ENCODE assay signal across 9 cellular contexts in genomic region chr15:92693922-92694331, GRCh38. TPM values are rescaled to one million over a fixed set of nuclear protein-coding genes. Genes with fewer than 3 reads are reported as not detected.
DNase-seq lines count a peak whose midpoint lies in the region; ATAC-seq lines count a peak whose summit lies in the region.
"Had no signal": no experiment of that assay in that cellular context is flagged by ENCODE, and none has a peak within 500 bp of the region (broad histone marks: within the 10 kb centered on the region; RNA-seq: fewer than 3 reads in every experiment).

No MANE protein-coding gene starts in this region.

- H3K27me3 Mint-ChIP-seq in activated CD4-positive, alpha-beta memory T cell treated with anti-CD3 and anti-CD28 coated beads for 36 hours, result peaks cover 9% of the 10 kb centered on the region

- peaks cover 3% of the 10 kb centered on the region for H3K36me3 Mint-ChIP-seq in activated CD4-positive, alpha-beta memory T cell treated with anti-CD3 and anti-CD28 coated beads for 36 hours
- H3K36me3 Mint-ChIP-seq in stimulated activated effector memory CD8-positive, alpha-beta T cell treated with anti-CD3 and anti-CD28 coated beads, Interleukin-12 subunit alpha, Interleukin-12 subunit beta, amount 100 ng/mL, for 72 hours, result no peaks in the 10 kb centered on the region

- H3K36me3 ChIP-seq in BLaER1 (no peaks in the 10 kb centered on the region), H7 (replicated peaks; ENCODE audit: control insufficient read depth, insufficient read depth, low read length) (no peaks in the 10 kb centered on the region)

- no peak overlapping the region for H3K4me3 ChIP-seq in BLaER1
- H3K4me3 ChIP-seq in H7 (ENCODE audit: insufficient read depth, low read depth, low read length), result no peak overlapping the region

- peaks cover 20% of the 10 kb centered on the region for H3K9me3 ChIP-seq in BLaER1

- H3K4me1 ChIP-seq in BLaER1, result peaks cover 7% of the 10 kb centered on the region; the same call in 1 of the 2 replicates

- no peaks in the 10 kb centered on the region for H4K20me1 ChIP-seq in BLaER1

- peak overlapping the region; percentile 22 for H3K4me2 ChIP-seq in BLaER1

- H3K4me1 Mint-ChIP-seq in activated CD4-positive, alpha-beta memory T cell treated with anti-CD3 and anti-CD28 coated beads for 36 hours (ENCODE audit: low read depth), result no peaks in the 10 kb centered on the region
- H3K4me1 Mint-ChIP-seq in stimulated activated effector memory CD8-positive, alpha-beta T cell treated with anti-CD3 and anti-CD28 coated beads, Interleukin-12 subunit alpha, Interleukin-12 subunit beta, amount 100 ng/mL, for 72 hours, result no peaks in the 10 kb centered on the region

- peak; percentile 71 for DNase-seq in H7
- peak; percentile 75 for DNase-seq in SK-N-DZ (ENCODE audit: low spot score)
- DNase-seq in iPS DF 4.7 (ENCODE audit: extremely low read depth, low spot score), result peak; percentile 69
- DNase-seq in activated CD4-positive, alpha-beta memory T cell treated with anti-CD3 and anti-CD28 coated beads for 36 hours, result no peak
- DNase-seq in stimulated activated effector memory CD8-positive, alpha-beta T cell treated with anti-CD3 and anti-CD28 coated beads, Interleukin-12 subunit alpha, Interleukin-12 subunit beta, amount 100 ng/mL, for 72 hours (ENCODE audit: low spot score in 2 of 2), result no peak
- DNase-seq: activated T-cell treated with anti-CD3 and anti-CD28 coated beads, Interleukin-2, amount 50 U/mL, for 48 hours had no signal

- H3K27ac Mint-ChIP-seq in activated CD4-positive, alpha-beta memory T cell treated with anti-CD3 and anti-CD28 coated beads for 36 hours, result no peak overlapping the region
- no peak overlapping the region for H3K27ac Mint-ChIP-seq in stimulated activated effector memory CD8-positive, alpha-beta T cell treated with anti-CD3 and anti-CD28 coated beads, Interleukin-12 subunit alpha, Interleukin-12 subunit beta, amount 100 ng/mL, for 72 hours

- CTCF ChIA-PET in activated CD4-positive, alpha-beta memory T cell treated with anti-CD3 and anti-CD28 coated beads for 36 hours (lab: Charles Lee), result no interaction called here

- H3K4me3 Mint-ChIP-seq in activated CD4-positive, alpha-beta memory T cell treated with anti-CD3 and anti-CD28 coated beads for 36 hours, result no peak overlapping the region
- no peak overlapping the region for H3K4me3 Mint-ChIP-seq in stimulated activated effector memory CD8-positive, alpha-beta T cell treated with anti-CD3 and anti-CD28 coated beads, Interleukin-12 subunit alpha, Interleukin-12 subunit beta, amount 100 ng/mL, for 72 hours

- H3K27ac ChIP-seq in BLaER1, result no peak overlapping the region

- intact Hi-C loops in activated CD4-positive, alpha-beta memory T cell treated with anti-CD3 and anti-CD28 coated beads for 36 hours (cut with micrococcal nuclease), result no loop called here

- no peak overlapping the region for H3K9ac ChIP-seq in BLaER1

- ATAC-seq in HG02852 (IDR thresholded peaks at IDR 0.05; ENCODE audit: unreplicated experiment) (no peak), GM21381 (IDR thresholded peaks at IDR 0.05; ENCODE audit: unreplicated experiment) (no peak)
- no peak for ATAC-seq in stimulated activated effector memory CD8-positive, alpha-beta T cell treated with anti-CD3 and anti-CD28 coated beads, Interleukin-12 subunit alpha, Interleukin-12 subunit beta, amount 100 ng/mL, for 72 hours

- H3K27me3 ChIP-seq in BLaER1 (no peaks in the 10 kb centered on the region), H7 (ENCODE audit: control insufficient read depth, insufficient read depth, low read length) (no peaks in the 10 kb centered on the region; the same call in 1 of the 2 replicates)

- POLR2A ChIA-PET in activated CD4-positive, alpha-beta memory T cell treated with anti-CD3 and anti-CD28 coated beads for 36 hours (lab: Charles Lee), result no interaction called here

- peaks cover 10% of the 10 kb centered on the region for H3K9me3 Mint-ChIP-seq in activated CD4-positive, alpha-beta memory T cell treated with anti-CD3 and anti-CD28 coated beads for 36 hours
- no peaks in the 10 kb centered on the region for H3K9me3 Mint-ChIP-seq in stimulated activated effector memory CD8-positive, alpha-beta T cell treated with anti-CD3 and anti-CD28 coated beads, Interleukin-12 subunit alpha, Interleukin-12 subunit beta, amount 100 ng/mL, for 72 hours

RNA-seq across cellular contexts. Expression of gene FAM174B, which starts 38.4 kb away (rescaled TPM):
- total RNA-seq in H7 (2014; rRNA removed; shearing (Covaris generic)), result 16.8 and 26.8 TPM in 2 replicates
- polyA plus RNA-seq in SK-N-DZ (2014; cell fraction: cytosol; rRNA removed), result 10.8 and 17.9 TPM in 2 replicates
- polyA plus RNA-seq in SK-N-DZ (2014; cell fraction: nucleus; rRNA removed), result 3.7 and 5.4 TPM in 2 replicates
- total RNA-seq in activated CD4-positive, alpha-beta memory T cell treated with anti-CD3 and anti-CD28 coated beads for 36 hours, result 1 to 10 TPM; 5.0 to 7.7 TPM

Comparison
In these comparisons a context has a peak if more than half of its experiments do, and no peak if none do; other contexts are left out.
1. DNase-seq: peak in H7 (single experiment), SK-N-DZ (single experiment) and iPS DF 4.7 (single experiment); none in activated CD4-positive, alpha-beta memory T cell treated with anti-CD3 and anti-CD28 coated beads for 36 hours (single experiment) and stimulated activated effector memory CD8-positive, alpha-beta T cell treated with anti-CD3 and anti-CD28 coated beads, Interleukin-12 subunit alpha, Interleukin-12 subunit beta, amount 100 ng/mL, for 72 hours (0 of 2).